ENCODE assay signal across 10 cellular contexts in genomic region chr2:138536302-138536701, GRCh38. TPM values are rescaled to one million over a fixed set of nuclear protein-coding genes. Genes with fewer than 3 reads are reported as not detected.
DNase-seq lines count a peak whose midpoint lies in the region; ATAC-seq, FAIRE-seq and TF ChIP-seq lines count a peak whose summit lies in the region.
"Had no signal": no experiment of that assay in that cellular context is flagged by ENCODE, and none has a peak within 500 bp of the region (broad histone marks: within the 10 kb centered on the region; RNA-seq: fewer than 3 reads in every experiment).

No MANE protein-coding gene starts in this region.

- intact Hi-C loops in GM12878 (cut with micrococcal nuclease; ENCODE audit: unreplicated experiment), result no loop called here

- peaks cover 47% of the 10 kb centered on the region for H3K79me2 ChIP-seq in GM12878 (ENCODE audit: control insufficient read depth, insufficient read depth, low read length)

- DNase-seq in AG08395 (ENCODE audit: low spot score) (peak; percentile 42), GM12878 (ENCODE audit: low read depth, low spot score) (peak; percentile 61), endothelial cell (ENCODE audit: low spot score) (no peak), midbrain (lab: John Stamatoyannopoulos, UW) (no peak)
- DNase-seq in stimulated activated effector memory CD8-positive, alpha-beta T cell treated with anti-CD3 and anti-CD28 coated beads, Interleukin-12 subunit alpha, Interleukin-12 subunit beta, amount 100 ng/mL, for 72 hours (ENCODE audit: low spot score in 2 of 2), result no peak
- DNase-seq: CD8-positive, alpha-beta memory T cell had no signal

- no peak overlapping the region for H2AFZ ChIP-seq in GM12878 (ENCODE audit: control insufficient read depth, low read depth, low read length)

- TF ChIP-seq RAD21 in GM12878 (IDR thresholded peaks at IDR 0.05; ENCODE audit: insufficient read depth, low read depth, low read length), result no peak

- BruUV-seq in GM12878 (replicated peaks; lab: Mats Ljungman, UMichigan), result no TSS peak

- FAIRE-seq in GM12878 (lab: Jason Lieb, UNC), result no peak

- no peak overlapping the region for H3K27ac Mint-ChIP-seq in endothelial cell (ENCODE audit: unreplicated experiment)
- no peak overlapping the region for H3K27ac Mint-ChIP-seq in stimulated activated effector memory CD8-positive, alpha-beta T cell treated with anti-CD3 and anti-CD28 coated beads, Interleukin-12 subunit alpha, Interleukin-12 subunit beta, amount 100 ng/mL, for 72 hours
- H3K27ac Mint-ChIP-seq: CD8-positive, alpha-beta memory T cell had no signal

- H4K20me1 ChIP-seq in GM12878 (ENCODE audit: control insufficient read depth, insufficient read depth), result no peaks in the 10 kb centered on the region

- peaks cover 4% of the 10 kb centered on the region for H3K27me3 Mint-ChIP-seq in endothelial cell (ENCODE audit: unreplicated experiment)
- H3K27me3 Mint-ChIP-seq: CD8-positive, alpha-beta memory T cell had no signal

- H3K9me3 Mint-ChIP-seq in endothelial cell (ENCODE audit: unreplicated experiment), result peaks cover 4% of the 10 kb centered on the region
- peaks cover 6% of the 10 kb centered on the region for H3K9me3 Mint-ChIP-seq in stimulated activated effector memory CD8-positive, alpha-beta T cell treated with anti-CD3 and anti-CD28 coated beads, Interleukin-12 subunit alpha, Interleukin-12 subunit beta, amount 100 ng/mL, for 72 hours

- peaks cover 20% of the 10 kb centered on the region for H3K9me3 ChIP-seq in GM12878 (replicated peaks; ENCODE audit: control insufficient read depth, insufficient read depth, low read length)
- H3K9me3 ChIP-seq: neutrophil had no signal

- SMC1A ChIA-PET in GM12878 (lab: Charles Lee; ENCODE audit: uncharacterized antibody, unreplicated experiment), result interaction anchor here (0.9 to 4.3 kb wide), 9 partner anchors 9 to 624 kb away, joined by 3 to 60 read pairs (median 5); no protein-coding TSS in a partner anchor

- H3K4me2 ChIP-seq in GM12878 (ENCODE audit: control insufficient read depth, insufficient read depth), result peak overlapping the region; percentile 35; the same call in 1 of the 2 replicates

- RAD21 ChIA-PET in GM12878 (lab: Charles Lee; ENCODE audit: unreplicated experiment), result interaction anchor here (1.0 to 3.0 kb wide), 5 partner anchors 9 to 32 kb away, joined by 3 to 15 read pairs (median 6); no protein-coding TSS in a partner anchor

- H3K27ac ChIP-seq in GM12878 (ENCODE audit: control insufficient read depth, insufficient read depth), result peak overlapping the region; percentile 2; the same call in 1 of the 2 replicates
- H3K27ac ChIP-seq: neutrophil had no signal

- in situ Hi-C loops in GM12878 (cut with MboI), result no loop called here

- POLR2A ChIA-PET in GM12878 (lab: Charles Lee), result interaction anchor here (0.8 to 3.1 kb wide), 4 partner anchors 9 to 33 kb away, joined by 3 to 35 read pairs (median 4); no protein-coding TSS in a partner anchor

- no peaks in the 10 kb centered on the region; the same call in 1 of the 2 replicates for H3K4me1 ChIP-seq in GM12878 (ENCODE audit: control insufficient read depth, insufficient read depth, low read length)

- no peak overlapping the region for H3K4me3 ChIP-seq in GM12878

- no peak for TF ChIP-seq POLR2A in GM12878 (IDR thresholded peaks at IDR 0.05; ENCODE audit: low read depth, low read length)

- H3K4me1 Mint-ChIP-seq in endothelial cell (ENCODE audit: unreplicated experiment), result peaks cover 21% of the 10 kb centered on the region
- H3K4me1 Mint-ChIP-seq in stimulated activated effector memory CD8-positive, alpha-beta T cell treated with anti-CD3 and anti-CD28 coated beads, Interleukin-12 subunit alpha, Interleukin-12 subunit beta, amount 100 ng/mL, for 72 hours, result peaks cover 21% of the 10 kb centered on the region

- no peak overlapping the region for H3K9ac ChIP-seq in GM12878 (ENCODE audit: control insufficient read depth, insufficient read depth, low read length)

- CTCF ChIA-PET in GM12878 (lab: Yijun Ruan, JAX), result interaction anchor here (1.1 to 1.6 kb wide), 6 partner anchors 9 to 59 kb away, joined by 3 to 5 read pairs (median 4); no protein-coding TSS in a partner anchor

- H3K4me3 Mint-ChIP-seq in endothelial cell (ENCODE audit: unreplicated experiment), result no peak overlapping the region
- no peak overlapping the region for H3K4me3 Mint-ChIP-seq in stimulated activated effector memory CD8-positive, alpha-beta T cell treated with anti-CD3 and anti-CD28 coated beads, Interleukin-12 subunit alpha, Interleukin-12 subunit beta, amount 100 ng/mL, for 72 hours
- H3K4me3 Mint-ChIP-seq: CD8-positive, alpha-beta memory T cell had no signal

- 0 out of 4 replicates have a peak, but pooled peaks of 1 of the 2 experiments have one; percentile 19 for TF ChIP-seq EP300 in GM12878 (IDR thresholded peaks at IDR 0.05; ENCODE audit: borderline replicate concordance in 1 of 2, control insufficient read depth in 1 of 2, low read depth in 2 of 2, low read length in 2 of 2)

- WGBS in GM12878 (ENCODE audit: insufficient coverage, insufficient replicate concordance, low lambda C conversion rate, missing lambda C conversion rate), result 3% methylated on average over 2 of the region's 2 CpGs

- no peaks in the 10 kb centered on the region; a peak in 1 of 4 replicates for H3K36me3 ChIP-seq in GM12878 (ENCODE audit: control insufficient read depth in 2 of 2, insufficient read depth in 2 of 2, low read length in 1 of 2)

- ATAC-seq in GM19023 (IDR thresholded peaks at IDR 0.05; ENCODE audit: unreplicated experiment), result peak; percentile 97
- peak; percentile 77 for ATAC-seq in HG03097 (IDR thresholded peaks at IDR 0.05; ENCODE audit: low FRiP score, unreplicated experiment)
- peak; percentile 95 for ATAC-seq in GM12878
- ATAC-seq in stimulated activated effector memory CD8-positive, alpha-beta T cell treated with anti-CD3 and anti-CD28 coated beads, Interleukin-12 subunit alpha, Interleukin-12 subunit beta, amount 100 ng/mL, for 72 hours, result no peak
- ATAC-seq in SK-N-SH treated with all-trans-retinoic acid at 6 μM for 48 hours, result no peak

- no peak for TF ChIP-seq CTCF in GM12878 (IDR thresholded peaks at IDR 0.05 in 2 of 3, conservative IDR thresholded peaks at IDR 0.05 in 1 of 3; ENCODE audit: control insufficient read depth in 2 of 3, extremely low read depth in 1 of 3, insufficient read depth in 1 of 3, low read depth in 3 of 3, low read length in 3 of 3)
- no peak for TF ChIP-seq CTCF in endothelial cell (IDR thresholded peaks at IDR 0.05; ENCODE audit: unreplicated experiment)

- no peaks in the 10 kb centered on the region for H3K27me3 ChIP-seq in GM12878 (replicated peaks in 1 of 2; ENCODE audit: control insufficient read depth in 2 of 2, insufficient read depth in 2 of 2, low read length in 1 of 2)
- H3K27me3 ChIP-seq: neutrophil had no signal

- H3K36me3 Mint-ChIP-seq in endothelial cell (ENCODE audit: low read depth, unreplicated experiment), result peaks cover 28% of the 10 kb centered on the region
- no peaks in the 10 kb centered on the region for H3K36me3 Mint-ChIP-seq in stimulated activated effector memory CD8-positive, alpha-beta T cell treated with anti-CD3 and anti-CD28 coated beads, Interleukin-12 subunit alpha, Interleukin-12 subunit beta, amount 100 ng/mL, for 72 hours

TF ChIP-seq in GM12878, 131 proteins besides CTCF, POLR2A, EP300 and RAD21 (continues in another document):
- TF ChIP-seq PAX8 (IDR thresholded peaks at IDR 0.05) (no peak), CHD4 (IDR thresholded peaks at IDR 0.05) (no peak), POLR2AphosphoS5 (IDR thresholded peaks at IDR 0.05; ENCODE audit: low read length) (no peak), ZNF24 (IDR thresholded peaks at IDR 0.05) (0 out of 2 replicates have a peak, but pooled peaks have one; percentile 7), SMARCA5 (IDR thresholded peaks at IDR 0.05) (no peak)

TF ChIP-seq in SK-N-SH treated with all-trans-retinoic acid at 6 μM for 48 hours, 23 proteins besides CTCF, POLR2A, EP300 and RAD21 (continues in another document):
- TF ChIP-seq TSHZ2 (CRISPR knock-in tag; IDR thresholded peaks at IDR 0.05) (no peak), ZFP3 (CRISPR knock-in tag; IDR thresholded peaks at IDR 0.05) (no peak)

RNA-seq across cellular contexts. Expression of gene SPOPL, which starts 34.7 kb away (rescaled TPM):
- total RNA-seq in GM12878 (2013; cell fraction: nucleolus; rRNA removed), result 91.8 and 92.8 TPM in 2 replicates
- total RNA-seq in GM12878 (2014; rRNA removed) (13.1 and 16.6 TPM in 2 replicates), GM12878 (2014; rRNA removed; fragmentation: Illumina TruSeq; extraction: Trizol) (14.1 and 14.4 TPM in 2 replicates), GM12878 (2021) (20.3 and 22.6 TPM in 2 replicates), endothelial cell (ENCODE audit: unreplicated experiment) (27.8 TPM)
- polyA plus RNA-seq in GM12878 (2011; ENCODE audit: low read depth), result 6.7 TPM
- polyA plus RNA-seq in GM12878 (2011; rRNA removed) (25.0 and 41.0 TPM in 2 replicates), GM12878 (2014; fragmentation: Illumina TruSeq; extraction: Trizol) (16.3 and 21.9 TPM in 2 replicates), GM12878 (2014; fragmentation: Nextera tagmentation; extraction: Ambion mirVana) (1 to 10 TPM; 4.2 to 4.4 TPM), GM12878 (2014; rRNA removed) (9.9 and 12.0 TPM in 2 replicates), GM12878 (2016; fragmentation: Nextera tagmentation; extraction: Ambion mirVana) (1 to 10 TPM; 4.0 TPM)
- 9.4 and 12.4 TPM in 2 replicates for polyA plus RNA-seq in GM12878 (2011; cell fraction: cytosol; rRNA removed)
- polyA plus RNA-seq in GM12878 (2011; cell fraction: nucleus; rRNA removed), result 16.7 and 21.1 TPM in 2 replicates
- polyA plus RNA-seq in GM12878 (2012), result 10.6 and 15.1 TPM in 2 replicates
- polyA minus RNA-seq in GM12878 (2011; rRNA and poly(A)+ RNA removed), result 21.1 and 32.6 TPM in 2 replicates
- polyA minus RNA-seq in GM12878 (2011; cell fraction: cytosol; rRNA and poly(A)+ RNA removed), result 8.1 and 8.2 TPM in 2 replicates
- polyA minus RNA-seq in GM12878 (2011; cell fraction: nucleus; rRNA and poly(A)+ RNA removed), result 22.6 and 33.5 TPM in 2 replicates

Comparison
In these comparisons a context has a peak if more than half of its experiments do, and no peak if none do; other contexts are left out.
1. DNase-seq: peak in AG08395 (single experiment) and GM12878 (single experiment); none in endothelial cell (single experiment), stimulated activated effector memory CD8-positive, alpha-beta T cell treated with anti-CD3 and anti-CD28 coated beads, Interleukin-12 subunit alpha, Interleukin-12 subunit beta, amount 100 ng/mL, for 72 hours (0 of 2) and midbrain (single experiment).
2. ATAC-seq: peak in GM19023 (single experiment), HG03097 (single experiment) and GM12878 (single experiment); none in stimulated activated effector memory CD8-positive, alpha-beta T cell treated with anti-CD3 and anti-CD28 coated beads, Interleukin-12 subunit alpha, Interleukin-12 subunit beta, amount 100 ng/mL, for 72 hours (single experiment) and SK-N-SH treated with all-trans-retinoic acid at 6 μM for 48 hours (single experiment).